26 cellular contexts compared by ENCODE assay signal in genomic region chr7:17181482-17181881, GRCh38.
"Had no signal": no experiment of that assay in that cellular context is flagged by ENCODE, and none has a peak within 500 bp of the region (broad histone marks: within the 10 kb centered on the region; RNA-seq: fewer than 3 reads in every experiment).

No MANE protein-coding gene starts in this region.

- H3K27ac ChIP-seq: esophagus muscularis mucosa, foreskin keratinocyte, heart left ventricle, right atrium auricular region, stomach, thyroid gland, upper lobe of right lung had no signal

- ATAC-seq: activated CD8-positive, alpha-beta T cell treated with anti-CD3 and anti-CD28 coated beads for 36 hours; activated T-cell treated with anti-CD3 and anti-CD28 coated beads, Interleukin-2, amount 50 U/mL, for 4 hours; activated T-helper 17 cell treated with anti-CD3 and anti-CD28 coated beads, Interleukin-2, amount 50 U/mL, for 72 hours; foreskin keratinocyte; heart left ventricle; left ventricle myocardium superior; stimulated activated naive B cell treated with anti-CD40 and anti-IgM and Interleukin-4, amounts not matched to agents 10 μg/mL and 1 μg/mL and 100 μg/mL, for 72 hours; upper lobe of right lung had no signal

- H3K4me1 Mint-ChIP-seq: naive B cell had no signal

- H3K27ac Mint-ChIP-seq: activated CD8-positive, alpha-beta T cell treated with anti-CD3 and anti-CD28 coated beads for 36 hours; activated T-helper 17 cell treated with anti-CD3 and anti-CD28 coated beads, Interleukin-2, amount 50 U/mL, for 72 hours; mesothelial cell of epicardium; naive B cell; stimulated activated naive B cell treated with anti-CD40 and anti-IgM and Interleukin-4, amounts not matched to agents 10 μg/mL and 1 μg/mL and 100 μg/mL, for 72 hours had no signal

- H3K9me3 Mint-ChIP-seq: activated T-cell treated with anti-CD3 and anti-CD28 coated beads, Interleukin-2, amount 50 U/mL, for 4 hours; activated T-helper 17 cell treated with anti-CD3 and anti-CD28 coated beads, Interleukin-2, amount 50 U/mL, for 72 hours; mesothelial cell of epicardium; naive B cell; stimulated activated naive B cell treated with anti-CD40 and anti-IgM and Interleukin-4, amounts not matched to agents 10 μg/mL and 1 μg/mL and 100 μg/mL, for 72 hours had no signal

- H3K4me3 Mint-ChIP-seq: activated CD8-positive, alpha-beta T cell treated with anti-CD3 and anti-CD28 coated beads for 36 hours; activated T-cell treated with anti-CD3 and anti-CD28 coated beads, Interleukin-2, amount 50 U/mL, for 4 hours; activated T-helper 17 cell treated with anti-CD3 and anti-CD28 coated beads, Interleukin-2, amount 50 U/mL, for 72 hours; mesothelial cell of epicardium; naive B cell; stimulated activated naive B cell treated with anti-CD40 and anti-IgM and Interleukin-4, amounts not matched to agents 10 μg/mL and 1 μg/mL and 100 μg/mL, for 72 hours had no signal

- H3K4me3 ChIP-seq: esophagus muscularis mucosa, heart left ventricle, right atrium auricular region, stomach, thyroid gland, upper lobe of right lung had no signal

- H3K4me1 ChIP-seq: thyroid gland had no signal

- H3K36me3 ChIP-seq: esophagus muscularis mucosa, heart left ventricle, right atrium auricular region, stomach, thyroid gland, upper lobe of right lung had no signal

- H3K9me3 ChIP-seq: esophagus muscularis mucosa, stomach, thyroid gland, upper lobe of right lung had no signal

- H3K27me3 ChIP-seq: esophagus muscularis mucosa, foreskin keratinocyte, heart left ventricle, right atrium auricular region, stomach, thyroid gland, upper lobe of right lung had no signal

- H3K27me3 Mint-ChIP-seq: activated CD8-positive, alpha-beta T cell treated with anti-CD3 and anti-CD28 coated beads for 36 hours; activated T-helper 17 cell treated with anti-CD3 and anti-CD28 coated beads, Interleukin-2, amount 50 U/mL, for 72 hours had no signal

- DNase-seq: activated CD4-positive, alpha-beta T cell treated with anti-CD3 and anti-CD28 coated beads for 1 hour; activated CD4-positive, alpha-beta T cell treated with anti-CD3 and anti-CD28 coated beads, Interleukin-2, amount 50 U/mL, for 1 hour; activated CD8-positive, alpha-beta T cell treated with anti-CD3 and anti-CD28 coated beads for 36 hours; activated gamma-delta T cell treated with Interleukin-2 at 50 U/mL for 16 hours; activated naive CD4-positive, alpha-beta T cell treated with anti-CD3 and anti-CD28 coated beads, Interleukin-2, amount 50 U/mL, for 16 hours; activated T-cell treated with anti-CD3 and anti-CD28 coated beads, Interleukin-2, amount 50 U/mL, for 4 hours; amniotic stem cell; caudate nucleus; cortex of kidney; foreskin keratinocyte; heart left ventricle; islet precursor cell; left ventricle myocardium superior; naive B cell; occipital lobe; stimulated activated CD4-positive, alpha-beta T cell treated with anti-CD3 and anti-CD28 coated beads, Interleukin-15, amount 100 ng/mL, for 24 hours; stimulated activated CD4-positive, alpha-beta T cell treated with anti-CD3 and anti-CD28 coated beads, Interleukin-2, amount 100 ng/mL, for 24 hours; stimulated activated naive B cell treated with anti-CD40 and anti-IgM and Interleukin-4, amounts not matched to agents 10 μg/mL and 1 μg/mL and 100 μg/mL, for 72 hours; stomach; T-helper 2 cell; thyroid gland; upper lobe of right lung had no signal

- H3K36me3 Mint-ChIP-seq: mesothelial cell of epicardium; naive B cell; stimulated activated naive B cell treated with anti-CD40 and anti-IgM and Interleukin-4, amounts not matched to agents 10 μg/mL and 1 μg/mL and 100 μg/mL, for 72 hours had no signal
